19 cellular contexts compared by ENCODE assay signal in genomic region chr16:20968765-20969164, GRCh38.
DNase-seq lines count a peak whose midpoint lies in the region; ATAC-seq, FAIRE-seq and TF ChIP-seq lines count a peak whose summit lies in the region.
"Had no signal": no experiment of that assay in that cellular context is flagged by ENCODE, and none has a peak within 500 bp of the region (broad histone marks: within the 10 kb centered on the region; RNA-seq: fewer than 3 reads in every experiment).

No MANE protein-coding gene starts in this region.

- TF ChIP-seq EP300 in H1 (IDR thresholded peaks at IDR 0.05; ENCODE audit: borderline replicate concordance in 1 of 2, low read depth in 2 of 2, low read length in 2 of 2) = no peak

- H3K79me2 ChIP-seq in H9 (ENCODE audit: insufficient read depth, low read length) (no peaks in the 10 kb centered on the region), H1 (ENCODE audit: control insufficient read depth in 1 of 2, insufficient read depth in 2 of 2, low read length in 2 of 2) (no peaks in the 10 kb centered on the region)

- H3K4me3 ChIP-seq in HUES64 (ENCODE audit: low read length) (no peak overlapping the region), H1 (ENCODE audit: extremely low read depth in 1 of 4, insufficient read depth in 2 of 4, low read depth in 3 of 4, low read length in 4 of 4) (no peak overlapping the region), iPS-20b (ENCODE audit: low read length) (peak overlapping the region; percentile 8; the same call in 1 of the 2 replicates)

- no peaks in the 10 kb centered on the region for H3K27me3 ChIP-seq in H9 (ENCODE audit: insufficient read depth, low read length)
- no peaks in the 10 kb centered on the region for H3K27me3 ChIP-seq in HUES64 (ENCODE audit: insufficient read depth, low read length)
- H3K27me3 ChIP-seq in H1 (replicated peaks in 1 of 4; ENCODE audit: control insufficient read depth in 3 of 4, extremely low read depth in 1 of 4, insufficient read depth in 3 of 4, low read length in 3 of 4) = no peaks in the 10 kb centered on the region
- H3K27me3 ChIP-seq in iPS-20b (ENCODE audit: insufficient read depth, low read length) = no peaks in the 10 kb centered on the region

- H3K23ac ChIP-seq in H9 (ENCODE audit: insufficient read length, low read depth, low read length) (no peak overlapping the region), H1 (ENCODE audit: insufficient read length) (no peak overlapping the region)

- H2AFZ ChIP-seq in H9 (ENCODE audit: low read length) (no peak overlapping the region), H1 (ENCODE audit: low read length) (peak overlapping the region; percentile 77; the same call in 1 of the 2 replicates)

- H2BK12ac ChIP-seq in H9 (ENCODE audit: insufficient read length, low read depth, low read length) (no peak overlapping the region), H1 (ENCODE audit: low read depth, low read length) (peak overlapping the region; percentile 91; the same call in 1 of the 2 replicates)

- POLR2A ChIA-PET in H1 (lab: Charles Lee; ENCODE audit: partially characterized antibody) = interaction anchor here (1.1 kb wide), 1 partner anchor 17 kb away, joined by 6 read pairs; no protein-coding TSS in a partner anchor

- no peak overlapping the region for H3K4ac ChIP-seq in H9 (ENCODE audit: low read depth, low read length)
- H3K4ac ChIP-seq in H1 (replicated peaks; ENCODE audit: insufficient read length, low read depth, low read length) = peak overlapping the region; percentile 97

- no peak overlapping the region for H3K56ac ChIP-seq in H9 (ENCODE audit: insufficient read length, low read depth, low read length)
- no peak overlapping the region for H3K56ac ChIP-seq in H1 (replicated peaks; ENCODE audit: insufficient read length, low read depth, low read length)

- H4K20me1 ChIP-seq in H9 (ENCODE audit: control insufficient read depth, insufficient read depth, insufficient read length) = no peaks in the 10 kb centered on the region
- no peaks in the 10 kb centered on the region for H4K20me1 ChIP-seq in H1 (replicated peaks in 1 of 2; ENCODE audit: control insufficient read depth in 1 of 2, insufficient read depth in 2 of 2, low read length in 2 of 2)

- H3K4me2 ChIP-seq in H9 (ENCODE audit: insufficient read depth, insufficient read length, low read length) (peak overlapping the region; percentile 14), H1 (ENCODE audit: insufficient read depth in 1 of 2, low read depth in 2 of 2, low read length in 2 of 2) (peak overlapping the region; percentile 28 to 49; a peak in 1 of 4 replicates)

- CTCF ChIA-PET in H1 (lab: Charles Lee; ENCODE audit: partially characterized antibody) = interaction anchor here (1.4 kb wide), 1 partner anchor 91 kb away, joined by 3 read pairs; no protein-coding TSS in a partner anchor

- H3K4me1 Mint-ChIP-seq in H9 = peaks cover 37 to 43% of the 10 kb centered on the region in 2 experiments
- peaks cover 2% of the 10 kb centered on the region for H3K4me1 Mint-ChIP-seq in activated T-helper 2 cell treated with anti-CD3 and anti-CD28 coated beads, Interferon-gamma antibody, Interleukin-2, Interleukin-4, amounts not matched to agents 10 μg/mL and 5 μg/mL and 100 μg/mL, durations not matched to agents 14 hours and 24 hours and 36 hours (ENCODE audit: low read depth)

- H4K5ac ChIP-seq in H9 (ENCODE audit: insufficient read length, low read depth, low read length) (no peak overlapping the region), H1 (ENCODE audit: insufficient read length, low read depth, low read length) (no peak overlapping the region)

- H2BK5ac ChIP-seq in H9 (ENCODE audit: insufficient read length, low read length) (no peak overlapping the region), H1 (ENCODE audit: low read depth, low read length) (peak overlapping the region; percentile 93; the same call in 1 of the 2 replicates)

- H3K27me3 Mint-ChIP-seq in H9 (ENCODE audit: low read depth) = peaks cover under 1% of the 10 kb centered on the region; the same call in 1 of the 2 replicates
- peaks cover 10% of the 10 kb centered on the region for H3K27me3 Mint-ChIP-seq in activated T-helper 2 cell treated with anti-CD3 and anti-CD28 coated beads, Interferon-gamma antibody, Interleukin-2, Interleukin-4, amounts not matched to agents 10 μg/mL and 5 μg/mL and 100 μg/mL, durations not matched to agents 14 hours and 24 hours and 36 hours (ENCODE audit: low read depth)

- H3K4me3 Mint-ChIP-seq in H9 = peak overlapping the region in 1 of 2 experiments; percentile 58; a peak in 3 of 5 replicates
- no peak overlapping the region for H3K4me3 Mint-ChIP-seq in activated T-helper 2 cell treated with anti-CD3 and anti-CD28 coated beads, Interferon-gamma antibody, Interleukin-2, Interleukin-4, amounts not matched to agents 10 μg/mL and 5 μg/mL and 100 μg/mL, durations not matched to agents 14 hours and 24 hours and 36 hours (ENCODE audit: low read depth)
- H3K4me3 Mint-ChIP-seq: HFFc6 had no signal

- FAIRE-seq in H1 (lab: Jason Lieb, UNC) = no peak
- FAIRE-seq: GM12892 had no signal

- no peak for TF ChIP-seq CTCF in H9 (conservative IDR thresholded peaks at IDR 0.05)
- no peak for TF ChIP-seq CTCF in H1 (IDR thresholded peaks at IDR 0.05; ENCODE audit: control extremely low read depth in 1 of 3, insufficient read depth in 1 of 3, low read depth in 1 of 3, low read length in 3 of 3)

- H3K23me2 ChIP-seq in H9 (ENCODE audit: insufficient read length, low read depth, low read length, poor library complexity, severe bottlenecking) = no peaks in the 10 kb centered on the region
- H3K23me2 ChIP-seq in H1 (ENCODE audit: low read depth, low read length) = 0 out of 2 replicates have a peak, but pooled peaks cover 3% of the 10 kb centered on the region

- no peak overlapping the region for H2AK5ac ChIP-seq in H9 (ENCODE audit: insufficient read length, low read length)
- H2AK5ac ChIP-seq in H1 (ENCODE audit: low read depth, low read length) = peak overlapping the region; percentile 97; the same call in 1 of the 2 replicates

- no peak for ATAC-seq in GM21717 (IDR thresholded peaks at IDR 0.05; ENCODE audit: unreplicated experiment)
- ATAC-seq: HCT116 had no signal

- no peak overlapping the region for H3K18ac ChIP-seq in H9 (ENCODE audit: insufficient read length, low read depth, low read length)
- H3K18ac ChIP-seq in H1 (ENCODE audit: extremely low read depth, low read length) = peak overlapping the region; percentile 90; the same call in 1 of the 2 replicates

- peaks cover 16% of the 10 kb centered on the region; the same call in 1 of the 2 replicates for H3K4me1 ChIP-seq in H9 (ENCODE audit: insufficient read depth, low read length)
- H3K4me1 ChIP-seq in HUES64 (ENCODE audit: insufficient read depth, low read length) = peaks cover 25% of the 10 kb centered on the region
- H3K4me1 ChIP-seq in H1 (replicated peaks in 1 of 4; ENCODE audit: control insufficient read depth in 3 of 4, insufficient read depth in 4 of 4, low read length in 3 of 4) = peaks cover 4 to 13% (median 10%) of the 10 kb centered on the region in 4 experiments; a peak in 6 of 7 replicates
- H3K4me1 ChIP-seq in iPS-20b (ENCODE audit: insufficient read depth, low read length) = peaks cover 24% of the 10 kb centered on the region; the same call in 1 of the 2 replicates

- H2BK20ac ChIP-seq in H9 (ENCODE audit: low read depth, low read length, poor library complexity, severe bottlenecking) = no peak overlapping the region
- H2BK20ac ChIP-seq in H1 (ENCODE audit: low read length) = peak overlapping the region; percentile 99

- no peak overlapping the region for H3K9ac ChIP-seq in H9 (ENCODE audit: extremely low read depth, insufficient read length, low read length)
- 0 out of 2 replicates have a peak overlapping the region, but pooled peaks have one; percentile 1 for H3K9ac ChIP-seq in HUES64 (ENCODE audit: low read depth, low read length)
- H3K9ac ChIP-seq in H1 (replicated peaks in 1 of 4; ENCODE audit: extremely low read depth in 1 of 4, low read depth in 3 of 4, low read length in 3 of 4) = no peak overlapping the region
- H3K9ac ChIP-seq in iPS-20b (ENCODE audit: low read depth, low read length) = no peak overlapping the region

- no peak for TF ChIP-seq POLR2A in H1 (IDR thresholded peaks at IDR 0.05; ENCODE audit: control extremely low read depth in 1 of 2, low read depth in 2 of 2, low read length in 2 of 2)

- H3K36me3 ChIP-seq in HUES64 (ENCODE audit: insufficient read depth, low read length) (no peaks in the 10 kb centered on the region), H1 (ENCODE audit: control insufficient read depth in 2 of 4, insufficient read depth in 4 of 4, low read length in 3 of 4) (no peaks in the 10 kb centered on the region; a peak in 1 of 8 replicates), iPS-20b (ENCODE audit: insufficient read depth, low read depth, low read length) (no peaks in the 10 kb centered on the region)

- peak overlapping the region; percentile 59 to 91 (median 81) for H3K27ac Mint-ChIP-seq in H9
- H3K27ac Mint-ChIP-seq in activated T-helper 2 cell treated with anti-CD3 and anti-CD28 coated beads, Interferon-gamma antibody, Interleukin-2, Interleukin-4, amounts not matched to agents 10 μg/mL and 5 μg/mL and 100 μg/mL, durations not matched to agents 14 hours and 24 hours and 36 hours = no peak overlapping the region
- H3K27ac Mint-ChIP-seq: CD4-positive, alpha-beta memory T cell; HFFc6 had no signal

- no peak overlapping the region for H3T11ph ChIP-seq in H9 (ENCODE audit: low read length)

- H3K9me3 ChIP-seq in H9 (ENCODE audit: control insufficient read depth, low read depth, low read length) (no peaks in the 10 kb centered on the region), HUES64 (ENCODE audit: insufficient read depth, low read depth, low read length) (no peaks in the 10 kb centered on the region), H1 (ENCODE audit: insufficient read depth in 2 of 2, low read depth in 1 of 2, low read length in 1 of 2) (no peaks in the 10 kb centered on the region), iPS-20b (ENCODE audit: insufficient read depth, low read depth, low read length) (no peaks in the 10 kb centered on the region)

- H2BK15ac ChIP-seq in H9 (ENCODE audit: low read depth, low read length) (no peak overlapping the region), H1 (ENCODE audit: low read length) (peak overlapping the region; percentile 95; the same call in 1 of the 2 replicates)

- no CpG with 5 or more reads among the region's 3 CpGs for WGBS in H9 (ENCODE audit: extremely low coverage, insufficient read length, low lambda C conversion rate)
- WGBS in HUES64 = 43% methylated on average over 2 of the region's 3 CpGs
- WGBS in H1 (ENCODE audit: extremely low coverage in 1 of 2, insufficient coverage in 1 of 2, insufficient read length in 1 of 2, insufficient replicate concordance in 2 of 2, low coverage in 1 of 2, low lambda C conversion rate in 2 of 2, missing lambda C conversion rate in 1 of 2), 2 experiments = 52% methylated on average over 2 of the region's 3 CpGs; no CpG with 5 or more reads in 1 of the 2 experiments

- H4K91ac ChIP-seq in H9 (ENCODE audit: insufficient read length, low read depth, low read length) (no peak overlapping the region), H1 (replicated peaks; ENCODE audit: insufficient read length, low read length) (peak overlapping the region; percentile 94)

- H2BK120ac ChIP-seq in H9 (ENCODE audit: low read depth, low read length, poor library complexity, severe bottlenecking) (no peak overlapping the region), H1 (replicated peaks; ENCODE audit: low read depth, low read length) (peak overlapping the region; percentile 29)

- H3K36me3 Mint-ChIP-seq in H9 (ENCODE audit: insufficient read depth in 1 of 3, low read depth in 3 of 3) = peaks cover 0 to 3% (median 0%) of the 10 kb centered on the region in 3 experiments; a peak in 1 of 7 replicates
- H3K36me3 Mint-ChIP-seq in activated T-helper 2 cell treated with anti-CD3 and anti-CD28 coated beads, Interferon-gamma antibody, Interleukin-2, Interleukin-4, amounts not matched to agents 10 μg/mL and 5 μg/mL and 100 μg/mL, durations not matched to agents 14 hours and 24 hours and 36 hours (ENCODE audit: low read depth) = no peaks in the 10 kb centered on the region
- H3K36me3 Mint-ChIP-seq: CD4-positive, alpha-beta memory T cell had no signal

- no peak for TF ChIP-seq RAD21 in H1 (IDR thresholded peaks at IDR 0.05 in 1 of 2, conservative IDR thresholded peaks at IDR 0.05 in 1 of 2; ENCODE audit: low read depth in 2 of 2, low read length in 2 of 2)

- H3K14ac ChIP-seq in H9 (ENCODE audit: insufficient read depth, low read length) (no peak overlapping the region), H1 (ENCODE audit: insufficient read length) (no peak overlapping the region)

- H3K27ac ChIP-seq in H9 (ENCODE audit: insufficient read length, low read depth, low read length) (peak overlapping the region; percentile 41), HUES64 (ENCODE audit: low read depth, low read length) (no peak overlapping the region), H1 (ENCODE audit: low read depth, low read length) (no peak overlapping the region), iPS-20b (ENCODE audit: low read length) (no peak overlapping the region)

- H3K9me3 Mint-ChIP-seq in H9 = no peaks in the 10 kb centered on the region; a peak in 1 of 5 replicates
- H3K9me3 Mint-ChIP-seq in activated T-helper 2 cell treated with anti-CD3 and anti-CD28 coated beads, Interferon-gamma antibody, Interleukin-2, Interleukin-4, amounts not matched to agents 10 μg/mL and 5 μg/mL and 100 μg/mL, durations not matched to agents 14 hours and 24 hours and 36 hours = no peaks in the 10 kb centered on the region
- H3K9me3 Mint-ChIP-seq: CD4-positive, alpha-beta memory T cell had no signal

- intact Hi-C loops in activated T-helper 2 cell treated with anti-CD3 and anti-CD28 coated beads, Interferon-gamma antibody, Interleukin-2, Interleukin-4, amounts not matched to agents 10 μg/mL and 5 μg/mL and 100 μg/mL, durations not matched to agents 14 hours and 24 hours and 36 hours (cut with micrococcal nuclease) = no loop called here

- DNase-seq in H9 = no peak
- DNase-seq in H1 (ENCODE audit: low read depth in 1 of 2, low spot score in 2 of 2) = no peak
- no peak for DNase-seq in activated T-helper 2 cell treated with anti-CD3 and anti-CD28 coated beads, Interferon-gamma antibody, Interleukin-2, Interleukin-4, amounts not matched to agents 10 μg/mL and 5 μg/mL and 100 μg/mL, durations not matched to agents 14 hours and 24 hours and 36 hours (ENCODE audit: low spot score)
- DNase-seq in GF-D8 (lab: John Stamatoyannopoulos, UW) = no peak
- DNase-seq in MV-4-11 (lab: John Stamatoyannopoulos, UW) = no peak
- DNase-seq: C1 segment of cervical spinal cord; Calu3; CD4-positive, alpha-beta memory T cell; COR-L47; DMS53; DMS79 treated with DMSO at 0.1 percent for 48 hours; GOT3; H7; HFFc6 had no signal

- H4K8ac ChIP-seq in H9 (replicated peaks; ENCODE audit: insufficient read length, low read depth, low read length) (no peak overlapping the region), H1 (ENCODE audit: extremely low read depth, insufficient read depth, low read length) (no peak overlapping the region)

- H3K79me1 ChIP-seq in H9 (ENCODE audit: insufficient read depth, low read depth, low read length, poor library complexity, severe bottlenecking) (no peaks in the 10 kb centered on the region), H1 (ENCODE audit: low read depth, low read length) (no peaks in the 10 kb centered on the region)
